15 cellular contexts compared by ENCODE assay signal in the genomic region with DNA sequence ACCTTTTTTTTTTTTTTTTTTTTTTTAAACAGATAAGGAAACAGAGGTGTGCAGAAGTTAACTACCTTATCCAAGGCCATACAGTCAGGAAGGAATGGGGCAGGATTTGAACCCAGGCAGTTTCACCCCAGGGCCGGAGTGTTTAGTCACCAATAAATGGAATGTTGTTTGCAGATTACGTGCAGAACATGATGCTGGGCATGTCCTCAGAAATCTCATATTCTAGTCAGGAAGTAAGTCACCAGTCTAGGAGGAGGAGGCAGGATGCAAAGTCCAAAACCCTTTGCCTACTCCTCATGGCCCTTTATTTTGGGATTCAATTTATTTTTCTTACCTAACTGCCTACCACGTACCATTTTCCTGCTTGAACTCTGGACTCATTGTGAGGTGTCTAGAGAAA.
"Had no signal": no experiment of that assay in that cellular context is flagged by ENCODE, and none has a peak within 500 bp of the region (broad histone marks: within the 10 kb centered on the region; RNA-seq: fewer than 3 reads in every experiment).

No MANE protein-coding gene starts in this region.

- DNase-seq: activated CD4-positive, alpha-beta T cell treated with anti-CD3 and anti-CD28 coated beads, Interleukin-2, amount 10 ng/mL, durations not matched to agents 24 days and 14 days; activated CD4-positive, CD25-positive, alpha-beta regulatory T cell; activated CD8-positive, alpha-beta memory T cell treated with anti-CD3 and anti-CD28 coated beads, Interleukin-2, amount 50 U/mL, for 48 hours; activated gamma-delta T cell treated with Interleukin-2 at 50 U/mL for 16 hours; effector memory CD8-positive, alpha-beta T cell; erythroblast; hippocampal formation; right cardiac atrium had no signal

- H3K27me3 ChIP-seq: suprapubic skin had no signal

- H3K9me3 ChIP-seq: prostate gland, suprapubic skin had no signal

- H3K9me3 Mint-ChIP-seq: dendritic cell treated with granulocyte-macrophage colony-stimulating factor and Interleukin-4, amounts not matched to agents 40 ng/mL and 50 ng/mL, for 4 days; effector memory CD8-positive, alpha-beta T cell; stimulated activated naive CD8-positive, alpha-beta T cell treated with anti-CD3 and anti-CD28 coated beads, Interleukin-15, Interleukin-2, amounts not matched to agents 100 ng/mL and 50 ng/mL, for 24 hours had no signal

- H3K4me3 Mint-ChIP-seq: activated CD4-positive, alpha-beta T cell treated with anti-CD3 and anti-CD28 coated beads, Interleukin-2, amount 10 ng/mL, durations not matched to agents 24 days and 14 days; activated naive CD8-positive, alpha-beta T cell; brain; dendritic cell treated with granulocyte-macrophage colony-stimulating factor and Interleukin-4, amounts not matched to agents 40 ng/mL and 50 ng/mL, for 4 days; effector memory CD8-positive, alpha-beta T cell; stimulated activated naive CD8-positive, alpha-beta T cell treated with anti-CD3 and anti-CD28 coated beads, Interleukin-15, Interleukin-2, amounts not matched to agents 100 ng/mL and 50 ng/mL, for 24 hours; T-helper 2 cell treated with Interferon-gamma antibody and Interleukin-4, amounts not matched to agents 5 μg/mL and 100 μg/mL, for 36 hours had no signal

- H3K4me3 ChIP-seq: prostate gland, suprapubic skin had no signal

- H3K36me3 Mint-ChIP-seq: brain had no signal

- ATAC-seq: effector memory CD8-positive, alpha-beta T cell; right cardiac atrium had no signal

- H3K36me3 ChIP-seq: prostate gland, suprapubic skin had no signal

- H3K4me1 ChIP-seq: prostate gland had no signal

- H3K27me3 Mint-ChIP-seq: activated CD4-positive, alpha-beta T cell treated with anti-CD3 and anti-CD28 coated beads, Interleukin-2, amount 10 ng/mL, durations not matched to agents 24 days and 14 days; dendritic cell treated with granulocyte-macrophage colony-stimulating factor and Interleukin-4, amounts not matched to agents 40 ng/mL and 50 ng/mL, for 4 days had no signal

- H3K27ac Mint-ChIP-seq: activated CD4-positive, alpha-beta T cell treated with anti-CD3 and anti-CD28 coated beads, Interleukin-2, amount 10 ng/mL, durations not matched to agents 24 days and 14 days; activated naive CD8-positive, alpha-beta T cell; dendritic cell treated with granulocyte-macrophage colony-stimulating factor and Interleukin-4, amounts not matched to agents 40 ng/mL and 50 ng/mL, for 4 days; effector memory CD8-positive, alpha-beta T cell; stimulated activated naive CD8-positive, alpha-beta T cell treated with anti-CD3 and anti-CD28 coated beads, Interleukin-15, Interleukin-2, amounts not matched to agents 100 ng/mL and 50 ng/mL, for 24 hours; T-helper 2 cell treated with Interferon-gamma antibody and Interleukin-4, amounts not matched to agents 5 μg/mL and 100 μg/mL, for 36 hours had no signal

- H3K27ac ChIP-seq: prostate gland, suprapubic skin had no signal
